In the genomic region with DNA sequence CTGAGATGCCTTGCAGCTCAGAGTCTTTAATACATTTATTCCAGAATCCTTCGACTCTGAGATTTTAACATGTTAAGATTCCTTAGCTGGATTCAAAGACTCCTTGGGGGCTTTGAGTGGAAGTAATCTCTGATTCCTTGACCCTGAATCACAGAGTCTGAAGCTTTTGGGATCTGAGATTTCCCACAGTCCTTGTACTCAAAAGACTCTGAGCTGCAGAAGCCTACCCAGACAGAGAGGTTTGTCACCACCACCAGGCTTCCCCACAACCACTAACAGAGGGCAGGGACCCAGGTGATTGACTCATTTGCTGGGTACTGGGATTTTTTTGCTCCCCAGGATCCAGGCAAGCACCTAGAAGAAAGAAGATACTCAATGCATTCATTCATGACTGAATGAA, we compare ENCODE assay signal across 9 cellular contexts. TPM values are rescaled to one million over a fixed set of nuclear protein-coding genes. Genes with fewer than 3 reads are reported as not detected.
A peak's percentile ranks its signal among the peaks of the same experiment; 100 is the strongest.
DNase-seq lines count a peak whose midpoint lies in the region; ATAC-seq lines count a peak whose summit lies in the region.
"Had no signal": no experiment of that assay in that cellular context is flagged by ENCODE, and none has a peak within 500 bp of the region (broad histone marks: within the 10 kb centered on the region; RNA-seq: fewer than 3 reads in every experiment).

No MANE protein-coding gene starts in this region.

- H3K9me3 ChIP-seq in GM23248 (ENCODE audit: low read depth): no peaks in the 10 kb centered on the region
- no peaks in the 10 kb centered on the region for H3K9me3 ChIP-seq in skeletal muscle tissue (ENCODE audit: control insufficient read depth in 3 of 3, low read length in 3 of 3)
- H3K9me3 ChIP-seq: Peyer's patch had no signal

- H3K4me3 ChIP-seq in GM23248 (no peak overlapping the region), skeletal muscle tissue (ENCODE audit: low read length in 3 of 3) (no peak overlapping the region)
- H3K4me3 ChIP-seq: Peyer's patch had no signal

- H4K20me1 ChIP-seq in GM23248 (ENCODE audit: insufficient read depth): no peaks in the 10 kb centered on the region

- H3K4me1 Mint-ChIP-seq in activated CD8-positive, alpha-beta T cell treated with anti-CD3 and anti-CD28 coated beads, Interleukin-2, amount 10 ng/mL, durations not matched to agents 7 days and 5 days (ENCODE audit: low read depth): peaks cover 50% of the 10 kb centered on the region

- peak overlapping the region; percentile 31 for H3K4me2 ChIP-seq in GM23248 (ENCODE audit: unreplicated experiment)

- H3K36me3 ChIP-seq in GM23248 (ENCODE audit: low read depth) (no peaks in the 10 kb centered on the region), skeletal muscle tissue (ENCODE audit: control insufficient read depth in 3 of 3, insufficient read depth in 3 of 3, low read length in 3 of 3) (peaks cover 0 to 2% (median 0%) of the 10 kb centered on the region in 3 donors)
- H3K36me3 ChIP-seq: Peyer's patch had no signal

- POLR2A ChIA-PET in activated CD8-positive, alpha-beta T cell treated with anti-CD3 and anti-CD28 coated beads, Interleukin-2, amount 10 ng/mL, durations not matched to agents 7 days and 5 days (lab: Charles Lee): interaction anchor here (0.5 to 1.7 kb wide), 4 partner anchors 8 to 92 kb away, joined by 3 to 6 read pairs (median 5); no protein-coding TSS in a partner anchor

- ATAC-seq in activated CD8-positive, alpha-beta T cell treated with anti-CD3 and anti-CD28 coated beads, Interleukin-2, amount 10 ng/mL, durations not matched to agents 7 days and 5 days: no peak
- no peak for ATAC-seq in HG02981 (IDR thresholded peaks at IDR 0.05; ENCODE audit: unreplicated experiment)

- H3K9ac ChIP-seq in GM23248 (peak overlapping the region; percentile 99), skeletal muscle tissue (ENCODE audit: low read depth in 1 of 3, low read length in 3 of 3) (peak overlapping the region in 2 of 3 donors; percentile 2 to 62)

- no peaks in the 10 kb centered on the region for H3K9me2 ChIP-seq in GM23248 (ENCODE audit: insufficient read depth)

- H3K4me3 Mint-ChIP-seq in activated CD8-positive, alpha-beta T cell treated with anti-CD3 and anti-CD28 coated beads, Interleukin-2, amount 10 ng/mL, durations not matched to agents 7 days and 5 days: peak overlapping the region; percentile 96

- H3K36me3 Mint-ChIP-seq in activated CD8-positive, alpha-beta T cell treated with anti-CD3 and anti-CD28 coated beads, Interleukin-2, amount 10 ng/mL, durations not matched to agents 7 days and 5 days (ENCODE audit: low read depth): no peaks in the 10 kb centered on the region

- 4 to 15% methylated on average over 1 of the region's 1 CpG for WGBS in GM23248 (ENCODE audit: low coverage in 1 of 2, low lambda C conversion rate in 2 of 2, missing lambda C conversion rate in 2 of 2), 2 experiments

- H2AFZ ChIP-seq in GM23248: 0 out of 2 replicates have a peak overlapping the region, but pooled peaks have one; percentile 18

- intact Hi-C loops in head of caudate nucleus (cut with DNase I): no loop called here

- in situ Hi-C loops in GM23248 (cut with MboI): no loop called here

- H3K27me3 ChIP-seq in GM23248 (replicated peaks; ENCODE audit: insufficient read depth) (no peaks in the 10 kb centered on the region), skeletal muscle tissue (ENCODE audit: control insufficient read depth in 3 of 3, insufficient read depth in 3 of 3, low read length in 3 of 3) (no peaks in the 10 kb centered on the region)
- H3K27me3 ChIP-seq: Peyer's patch had no signal

- peaks cover 64% of the 10 kb centered on the region for H3F3A ChIP-seq in GM23248 (ENCODE audit: insufficient read depth)

- H3K9me3 Mint-ChIP-seq in activated CD8-positive, alpha-beta T cell treated with anti-CD3 and anti-CD28 coated beads, Interleukin-2, amount 10 ng/mL, durations not matched to agents 7 days and 5 days (ENCODE audit: insufficient read depth): no peaks in the 10 kb centered on the region

- H3K79me2 ChIP-seq in GM23248 (ENCODE audit: insufficient read depth): peaks cover 37% of the 10 kb centered on the region

- H3K4me1 ChIP-seq in GM23248 (ENCODE audit: insufficient read depth): peaks cover 59% of the 10 kb centered on the region
- peaks cover 72 to 79% (median 77%) of the 10 kb centered on the region in 3 donors for H3K4me1 ChIP-seq in skeletal muscle tissue (ENCODE audit: control insufficient read depth in 3 of 3, insufficient read depth in 3 of 3, low read length in 3 of 3)

- peak overlapping the region; percentile 67 for H3K27ac Mint-ChIP-seq in activated CD8-positive, alpha-beta T cell treated with anti-CD3 and anti-CD28 coated beads, Interleukin-2, amount 10 ng/mL, durations not matched to agents 7 days and 5 days

- CTCF ChIA-PET in activated CD8-positive, alpha-beta T cell treated with anti-CD3 and anti-CD28 coated beads, Interleukin-2, amount 10 ng/mL, durations not matched to agents 7 days and 5 days (lab: Charles Lee): interaction anchor here (1.4 to 1.9 kb wide), 2 partner anchors 14 to 312 kb away, joined by 3 to 6 read pairs; no protein-coding TSS in a partner anchor

- DNase-seq in GM23248 (peak; percentile 84), hepatic stellate cell (ENCODE audit: low spot score) (peak; percentile 47), NCI-H2029 treated with DMSO at 0.1 percent for 48 hours (lab: John Stamatoyannopoulos, UW) (no peak), iPS-NIHi11 (ENCODE audit: low spot score) (no peak), head of caudate nucleus (no peak)
- no peak for DNase-seq in activated CD8-positive, alpha-beta T cell treated with anti-CD3 and anti-CD28 coated beads, Interleukin-2, amount 10 ng/mL, durations not matched to agents 7 days and 5 days
- DNase-seq: Peyer's patch had no signal

- H3K27ac ChIP-seq in GM23248 (peak overlapping the region; percentile 98), skeletal muscle tissue (ENCODE audit: low read depth, low read length) (peak overlapping the region; percentile 100)

- peaks cover 2% of the 10 kb centered on the region for H3K27me3 Mint-ChIP-seq in activated CD8-positive, alpha-beta T cell treated with anti-CD3 and anti-CD28 coated beads, Interleukin-2, amount 10 ng/mL, durations not matched to agents 7 days and 5 days (ENCODE audit: low read depth)

RNA-seq across cellular contexts. Expression of a gene that starts 1.4 kb away (rescaled TPM):
- 1,790 and 1,872 TPM in 2 replicates for total RNA-seq in GM23248 (2014; rRNA removed; shearing (Covaris generic))
- 520 and 559 TPM in 2 replicates for polyA plus RNA-seq in GM23248 (2016; fragmentation: Nextera tagmentation; extraction: Ambion mirVana)
- 10 to 100 TPM in 1 of 2 experiments, 1 to 10 TPM in 1; 9.3 to 10.8 TPM for total RNA-seq in activated CD8-positive, alpha-beta T cell treated with anti-CD3 and anti-CD28 coated beads, Interleukin-2, amount 10 ng/mL, durations not matched to agents 7 days and 5 days
- 237 TPM for total RNA-seq in skeletal muscle tissue

RNA-seq across cellular contexts. Expression of a gene that starts 34.9 kb away (rescaled TPM):
- 7.0 and 10.7 TPM in 2 replicates for total RNA-seq in GM23248 (2014; rRNA removed; shearing (Covaris generic))
- polyA plus RNA-seq in GM23248 (2016; fragmentation: Nextera tagmentation; extraction: Ambion mirVana): 3.4 and 5.6 TPM in 2 replicates
- total RNA-seq in activated CD8-positive, alpha-beta T cell treated with anti-CD3 and anti-CD28 coated beads, Interleukin-2, amount 10 ng/mL, durations not matched to agents 7 days and 5 days: 10 to 100 TPM; 23.1 to 26.6 TPM
- total RNA-seq in skeletal muscle tissue: 7.8 TPM

Comparison
In these comparisons a context has a peak if more than half of its experiments do, and no peak if none do; other contexts are left out.
1. DNase-seq: peak in GM23248 (single experiment) and hepatic stellate cell (single experiment); none in activated CD8-positive, alpha-beta T cell treated with anti-CD3 and anti-CD28 coated beads, Interleukin-2, amount 10 ng/mL, durations not matched to agents 7 days and 5 days (single experiment), NCI-H2029 treated with DMSO at 0.1 percent for 48 hours (single experiment), iPS-NIHi11 (single experiment) and head of caudate nucleus (0 of 42).
2. RNA of a gene that starts 1.4 kb away (total RNA-seq): 1,790 to 1,872 TPM in GM23248 and 237 TPM in skeletal muscle tissue (single experiment); 9.3 to 10.8 TPM in activated CD8-positive, alpha-beta T cell treated with anti-CD3 and anti-CD28 coated beads, Interleukin-2, amount 10 ng/mL, durations not matched to agents 7 days and 5 days; every median in the first group is over 10 times any median in the second.